34 cellular contexts compared by ENCODE assay signal in the genomic region with DNA sequence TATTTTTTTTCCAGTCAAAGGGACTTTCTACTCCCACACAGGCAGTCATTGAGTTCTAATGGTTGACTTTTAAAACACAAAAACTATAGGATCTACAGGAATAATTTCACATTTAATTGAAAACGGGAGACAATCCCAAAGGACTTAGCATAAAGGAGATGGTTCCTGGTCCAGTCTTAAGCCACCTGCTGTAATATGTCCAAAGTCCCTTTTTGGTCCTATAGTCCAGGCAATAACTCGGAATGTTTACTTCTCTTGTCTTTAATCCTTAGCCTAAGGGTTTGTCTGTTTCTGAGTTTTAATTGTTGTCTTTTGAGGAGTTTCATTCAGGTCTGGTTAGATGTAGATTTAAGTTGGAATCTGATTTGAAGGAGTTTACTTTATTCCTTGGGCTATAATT.
DNase-seq lines count a peak whose midpoint lies in the region; ATAC-seq, FAIRE-seq and TF ChIP-seq lines count a peak whose summit lies in the region.
"Had no signal": no experiment of that assay in that cellular context is flagged by ENCODE, and none has a peak within 500 bp of the region (broad histone marks: within the 10 kb centered on the region; RNA-seq: fewer than 3 reads in every experiment).

No MANE protein-coding gene starts in this region.

- no peak for TF ChIP-seq RAD21 in K562 (CRISPR knock-in tag; conservative IDR thresholded peaks at IDR 0.05 in 1 of 2, IDR thresholded peaks at IDR 0.05 in 1 of 2)

- H3K27ac ChIP-seq in K562 (ENCODE audit: extremely low read depth, low read depth, low read length) (no peak overlapping the region), hepatocyte (peak overlapping the region; percentile 56), upper lobe of right lung (no peak overlapping the region)
- H3K27ac ChIP-seq: 22Rv1; A549; BLaER1; BLaER1 treated with 17β-estradiol and CSF1 and Interleukin-3, amounts not matched to agents 10 nM and 100 nM; C4-2B had no signal

- 59% methylated on average over 2 of the region's 2 CpGs for WGBS in K562 (ENCODE audit: insufficient coverage, low coverage, missing lambda C conversion rate)
- 50% methylated on average over 2 of the region's 2 CpGs for WGBS in hepatocyte (ENCODE audit: low lambda C conversion rate, missing lambda C conversion rate)

- in situ Hi-C loops in K562 (cut with MboI): no loop called here

- H3K9me1 ChIP-seq in K562 (ENCODE audit: control insufficient read depth, insufficient read depth, low read length): no peaks in the 10 kb centered on the region

- H3K4me1 ChIP-seq in K562 (replicated peaks in 1 of 2; ENCODE audit: control insufficient read depth in 2 of 2, insufficient read depth in 2 of 2, low read length in 2 of 2): no peaks in the 10 kb centered on the region
- H3K4me1 ChIP-seq in hepatocyte (ENCODE audit: insufficient read depth): no peaks in the 10 kb centered on the region
- H3K4me1 ChIP-seq in mucosa of descending colon (ENCODE audit: low read depth): no peaks in the 10 kb centered on the region
- no peaks in the 10 kb centered on the region for H3K4me1 ChIP-seq in upper lobe of right lung
- H3K4me1 ChIP-seq: BE2C had no signal

- no peak for TF ChIP-seq POLR2A in K562 (conservative IDR thresholded peaks at IDR 0.05)

- no TSS peak for BruUV-seq in K562 (replicated peaks; lab: Mats Ljungman, UMichigan)

- H3K27me3 ChIP-seq in K562 (ENCODE audit: control insufficient read depth in 2 of 2, insufficient read depth in 2 of 2, low read length in 2 of 2) (no peaks in the 10 kb centered on the region), hepatocyte (no peaks in the 10 kb centered on the region), upper lobe of right lung (no peaks in the 10 kb centered on the region)
- H3K27me3 ChIP-seq: BE2C; BLaER1; BLaER1 treated with 17β-estradiol and CSF1 and Interleukin-3, amounts not matched to agents 10 nM and 100 nM had no signal

- H4K20me1 ChIP-seq in K562 (replicated peaks; ENCODE audit: control insufficient read depth, insufficient read depth, low read length) (no peaks in the 10 kb centered on the region), hepatocyte (ENCODE audit: insufficient read depth, poor library complexity, severe bottlenecking) (no peaks in the 10 kb centered on the region)
- H4K20me1 ChIP-seq: BLaER1; BLaER1 treated with 17β-estradiol and CSF1 and Interleukin-3, amounts not matched to agents 10 nM and 100 nM had no signal

- H3K9me3 ChIP-seq in K562 (replicated peaks; ENCODE audit: control insufficient read depth, insufficient read depth, low read depth, low read length) (peaks cover 3% of the 10 kb centered on the region; the same call in 1 of the 2 replicates), hepatocyte (ENCODE audit: low read depth) (no peaks in the 10 kb centered on the region), mucosa of descending colon (no peaks in the 10 kb centered on the region), upper lobe of right lung (no peaks in the 10 kb centered on the region)
- H3K9me3 ChIP-seq: BE2C had no signal

- no peaks in the 10 kb centered on the region for H3K9me2 ChIP-seq in hepatocyte (replicated peaks; ENCODE audit: insufficient read depth)

- H2AFZ ChIP-seq in K562 (ENCODE audit: low read depth, low read length): peak overlapping the region; percentile 21; the same call in 1 of the 2 replicates
- no peak overlapping the region for H2AFZ ChIP-seq in hepatocyte

- no peak overlapping the region for H3K4me2 ChIP-seq in K562 (ENCODE audit: insufficient read depth, low read length)
- H3K4me2 ChIP-seq in hepatocyte: no peak overlapping the region
- H3K4me2 ChIP-seq: A549; BLaER1; BLaER1 treated with 17β-estradiol and CSF1 and Interleukin-3, amounts not matched to agents 10 nM and 100 nM had no signal

- no peaks in the 10 kb centered on the region for H3K79me2 ChIP-seq in K562 (ENCODE audit: control insufficient read depth, insufficient read depth, low read length)
- H3K79me2 ChIP-seq in hepatocyte: no peaks in the 10 kb centered on the region

- peak; percentile 42 for FAIRE-seq in K562 (lab: Jason Lieb, UNC)
- FAIRE-seq: A204.1, A549, D721Med had no signal

- no peak for TF ChIP-seq CTCF in K562 (IDR thresholded peaks at IDR 0.05 in 2 of 3, conservative IDR thresholded peaks at IDR 0.05 in 1 of 3; ENCODE audit: insufficient read depth in 2 of 3, low read depth in 1 of 3, low read length in 3 of 3)
- TF ChIP-seq CTCF in hepatocyte (IDR thresholded peaks at IDR 0.05; ENCODE audit: poor library complexity): no peak
- no peak for TF ChIP-seq CTCF in mucosa of descending colon (IDR thresholded peaks at IDR 0.05)
- no peak for TF ChIP-seq CTCF in upper lobe of right lung (IDR thresholded peaks at IDR 0.05)

- DNase-seq in K562 (ENCODE audit: extremely low read depth in 1 of 4, low spot score in 3 of 4) (no peak), hepatocyte (ENCODE audit: low spot score) (no peak), left colon (no peak), mucosa of descending colon (no peak), H4 (ENCODE audit: low spot score) (no peak), cerebellar cortex (ENCODE audit: low spot score) (no peak), upper lobe of right lung (no peak)
- DNase-seq in effector CD8-positive, alpha-beta T cell (lab: John Stamatoyannopoulos, UW): no peak
- DNase-seq: 8988T; ACHN; AML-193; BE2C; C1 segment of cervical spinal cord; Calu3; CD4-positive, alpha-beta memory T cell; CD4-positive, alpha-beta T cell; CD4-positive, CD25-positive, alpha-beta regulatory T cell; CD8-positive, alpha-beta memory T cell; CD8-positive, alpha-beta T cell; COR-L47; DMS 273 treated with DMSO at 0.1 percent for 48 hours; DMS153; DMS53; DMS79; DMS79 treated with DMSO at 0.1 percent for 48 hours; DND-41; EL had no signal

- POLR2A ChIA-PET in K562 (lab: Yijun Ruan, JAX): interaction anchor here (0.9 to 1.5 kb wide), 2 partner anchors 19 to 22 kb away, joined by 3 read pairs; no protein-coding TSS in a partner anchor

- CTCF ChIA-PET in K562 (lab: Yijun Ruan, JAX; ENCODE audit: low intra/inter-chr PET ratio): no interaction called here

- ATAC-seq in K562 (no peak), left colon (peak; percentile 88), mucosa of descending colon (peak; percentile 73), upper lobe of right lung (no peak)
- ATAC-seq: A549; CD8-positive, alpha-beta T cell had no signal

- intact Hi-C loops in K562 (cut with micrococcal nuclease) (no loop called here), left colon (cut with DNase I, micrococcal nuclease) (no loop called here), mucosa of descending colon (cut with DNase I, micrococcal nuclease) (no loop called here), upper lobe of right lung (cut with DNase I) (no loop called here)

- H3K4me3 ChIP-seq in K562: no peak overlapping the region
- H3K4me3 ChIP-seq in hepatocyte: no peak overlapping the region
- no peak overlapping the region for H3K4me3 ChIP-seq in mucosa of descending colon
- H3K4me3 ChIP-seq in upper lobe of right lung: no peak overlapping the region
- H3K4me3 ChIP-seq: A549; BLaER1; BLaER1 treated with 17β-estradiol and CSF1 and Interleukin-3, amounts not matched to agents 10 nM and 100 nM had no signal

- H3K9ac ChIP-seq in K562 (ENCODE audit: insufficient read depth in 1 of 2, low read depth in 2 of 2, low read length in 2 of 2): no peak overlapping the region
- H3K9ac ChIP-seq: BLaER1; BLaER1 treated with 17β-estradiol and CSF1 and Interleukin-3, amounts not matched to agents 10 nM and 100 nM had no signal

- H3K36me3 ChIP-seq in K562 (ENCODE audit: control insufficient read depth, insufficient read depth, low read length): no peaks in the 10 kb centered on the region
- no peaks in the 10 kb centered on the region for H3K36me3 ChIP-seq in hepatocyte (replicated peaks; ENCODE audit: insufficient read depth, low read depth)
- H3K36me3 ChIP-seq in mucosa of descending colon (ENCODE audit: low read depth): no peaks in the 10 kb centered on the region
- H3K36me3 ChIP-seq in upper lobe of right lung: no peaks in the 10 kb centered on the region
- H3K36me3 ChIP-seq: BE2C, BLaER1 had no signal

- TF ChIP-seq EP300 in K562 (IDR thresholded peaks at IDR 0.05; ENCODE audit: low read length): no peak

TF ChIP-seq in K562, 482 proteins besides CTCF, POLR2A, EP300 and RAD21:
- TF ChIP-seq GTF2A2 (tag; IDR thresholded peaks at IDR 0.05): no peak
- TF ChIP-seq, protein P1, sequence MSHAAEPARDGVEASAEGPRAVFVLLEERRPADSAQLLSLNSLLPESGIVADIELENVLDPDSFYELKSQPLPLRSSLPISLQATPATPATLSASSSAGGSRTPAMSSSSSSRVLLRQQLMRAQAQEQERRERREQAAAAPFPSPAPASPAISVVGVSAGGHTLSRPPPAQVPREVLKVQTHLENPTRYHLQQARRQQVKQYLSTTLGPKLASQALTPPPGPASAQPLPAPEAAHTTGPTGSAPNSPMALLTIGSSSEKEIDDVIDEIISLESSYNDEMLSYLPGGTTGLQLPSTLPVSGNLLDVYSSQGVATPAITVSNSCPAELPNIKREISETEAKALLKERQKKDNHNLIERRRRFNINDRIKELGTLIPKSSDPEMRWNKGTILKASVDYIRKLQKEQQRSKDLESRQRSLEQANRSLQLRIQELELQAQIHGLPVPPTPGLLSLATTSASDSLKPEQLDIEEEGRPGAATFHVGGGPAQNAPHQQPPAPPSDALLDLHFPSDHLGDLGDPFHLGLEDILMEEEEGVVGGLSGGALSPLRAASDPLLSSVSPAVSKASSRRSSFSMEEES (CRISPR knock-in tag; IDR thresholded peaks at IDR 0.05): no peak

Comparison
In these comparisons a context has a peak if more than half of its experiments do, and no peak if none do; other contexts are left out.
1. ATAC-seq: peak in left colon (single experiment) and mucosa of descending colon (single experiment); none in K562 (single experiment) and upper lobe of right lung (single experiment).